In the genomic region with DNA sequence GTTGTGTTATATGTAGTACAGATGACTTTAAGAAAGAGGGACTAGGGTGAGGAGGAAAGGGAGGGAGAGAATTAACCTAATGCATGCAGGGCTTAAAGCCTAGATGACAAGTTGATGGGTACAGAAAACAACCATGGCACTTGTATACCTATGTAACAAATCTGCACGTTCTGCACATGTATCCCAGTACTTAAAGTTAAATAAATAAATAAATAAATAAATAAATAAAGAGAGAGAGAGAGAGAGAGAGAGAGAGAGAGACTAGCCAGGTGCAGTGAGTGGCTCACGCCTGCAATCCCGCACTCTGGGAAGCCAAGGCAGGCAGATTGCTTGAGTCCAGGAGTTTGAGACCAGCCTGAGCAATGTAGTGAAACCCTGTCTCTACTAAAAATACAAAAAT, we compare ENCODE assay signal across 35 cellular contexts.
"Had no signal": no experiment of that assay in that cellular context is flagged by ENCODE, and none has a peak within 500 bp of the region (broad histone marks: within the 10 kb centered on the region; RNA-seq: fewer than 3 reads in every experiment).

No MANE protein-coding gene starts in this region.

- H3K4me3 ChIP-seq: MG63 had no signal

- H3K27me3 ChIP-seq: MG63 had no signal

- DNase-seq: Karpas-422, Kasumi-1, MG63, MM.1S, MV-4-11, NCI-H1048, NCI-H1092, NCI-H1092 treated with DMSO at 0.1 percent for 48 hours, NCI-H1105, NCI-H1105 treated with DMSO at 0.1 percent for 48 hours, NCI-H1417, NCI-H1417 treated with DMSO at 0.1 percent for 48 hours, NCI-H1436, NCI-H1436 treated with DMSO at 0.1 percent for 48 hours, NCI-H146, NCI-H1694, NCI-H1694 treated with DMSO at 0.1 percent for 48 hours, NCI-H187, NCI-H187 treated with DMSO at 0.1 percent for 48 hours, NCI-H1930, NCI-H2029, NCI-H2081, NCI-H2081 treated with DMSO at 0.1 percent for 48 hours, NCI-H2107, NCI-H2171, NCI-H2171 treated with DMSO at 0.1 percent for 48 hours, NCI-H2227 treated with DMSO at 0.1 percent for 48 hours, NCI-H226, NCI-H345, NCI-H446, NCI-H446 treated with DMSO at 0.1 percent for 48 hours, NCI-H510A, NCI-H510A treated with DMSO at 0.1 percent for 48 hours, NCI-H524, NCI-H524 treated with DMSO at 0.1 percent for 48 hours had no signal

- H3K36me3 ChIP-seq: MG63 had no signal

- H3K9me3 ChIP-seq: MG63 had no signal
